24 cellular contexts compared by ENCODE assay signal in the genomic region with DNA sequence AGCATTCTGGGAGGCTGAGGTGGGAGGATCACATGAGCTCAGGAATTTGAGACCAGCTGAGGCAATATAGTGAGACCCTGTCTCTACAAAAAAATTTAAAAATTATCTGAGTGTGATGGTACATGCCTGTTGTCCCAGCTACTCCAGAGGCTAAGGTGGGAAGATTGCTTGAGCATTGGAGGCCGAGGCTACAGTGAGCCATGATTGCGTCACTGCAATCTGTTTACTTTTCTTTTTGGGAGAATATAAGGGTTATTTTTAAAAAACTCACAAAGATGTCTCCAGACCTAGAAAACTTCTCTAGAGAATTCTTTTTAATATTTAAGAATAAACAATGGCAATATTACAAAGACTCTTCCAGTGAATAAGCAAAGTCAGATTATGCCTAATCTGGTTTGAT.
DNase-seq lines count a peak whose midpoint lies in the region; ATAC-seq, FAIRE-seq and TF ChIP-seq lines count a peak whose summit lies in the region.
"Had no signal": no experiment of that assay in that cellular context is flagged by ENCODE, and none has a peak within 500 bp of the region (broad histone marks: within the 10 kb centered on the region; RNA-seq: fewer than 3 reads in every experiment).

No MANE protein-coding gene starts in this region.

- H3K27ac ChIP-seq in HepG2 (ENCODE audit: extremely low read length, insufficient read depth, low read length) (no peak overlapping the region), right lobe of liver (no peak overlapping the region), coronary artery (peak overlapping the region; percentile 83 to 87), testis (no peak overlapping the region)
- H3K27ac ChIP-seq: 22Rv1; A549; BLaER1 treated with 17β-estradiol and CSF1 and Interleukin-3, amounts not matched to agents 10 nM and 100 nM; C4-2B had no signal

- TF ChIP-seq CTCF in HepG2 (CRISPR knock-in tag; IDR thresholded peaks at IDR 0.05): no peak
- no peak for TF ChIP-seq CTCF in right lobe of liver (IDR thresholded peaks at IDR 0.05)
- no peak for TF ChIP-seq CTCF in coronary artery (IDR thresholded peaks at IDR 0.05)
- TF ChIP-seq CTCF in testis (IDR thresholded peaks at IDR 0.05): no peak

- no peak for FAIRE-seq in HepG2 (lab: Jason Lieb, UNC)
- FAIRE-seq: G401.6, GM12891, GM19239 had no signal

- H3K4me3 ChIP-seq in HepG2 (replicated peaks in 1 of 3; ENCODE audit: insufficient read depth in 1 of 3, low read depth in 2 of 3, low read length in 3 of 3) (no peak overlapping the region), right lobe of liver (no peak overlapping the region), coronary artery (no peak overlapping the region), H7 (ENCODE audit: insufficient read depth, low read depth, low read length) (no peak overlapping the region), testis (no peak overlapping the region)
- H3K4me3 ChIP-seq: A549; BLaER1 treated with 17β-estradiol and CSF1 and Interleukin-3, amounts not matched to agents 10 nM and 100 nM had no signal

- DNase-seq in HepG2 (ENCODE audit: low spot score) (no peak), right lobe of liver (no peak), coronary artery (ENCODE audit: low spot score) (no peak), fibroblast of peridontal ligament (ENCODE audit: extremely low read depth) (peak; percentile 7), D341Med (ENCODE audit: low spot score) (no peak), H7 (no peak), testis (no peak)
- DNase-seq: AML-193; Caco-2; Calu3; CD4-positive, alpha-beta T cell; CD8-positive, alpha-beta T cell; DMS 273 treated with DMSO at 0.1 percent for 48 hours; DMS153; DMS53; DMS79; GF-D8 had no signal

- POLR2A ChIA-PET in HepG2 (lab: Yijun Ruan, JAX): no interaction called here

- no peak overlapping the region for H2AFZ ChIP-seq in HepG2 (ENCODE audit: low read length)

- no peak for ATAC-seq in HepG2
- ATAC-seq in right lobe of liver: no peak
- ATAC-seq: A549; CD8-positive, alpha-beta T cell had no signal

- H3K4me1 ChIP-seq in HepG2 (ENCODE audit: insufficient read depth, low read length) (no peaks in the 10 kb centered on the region), right lobe of liver (no peaks in the 10 kb centered on the region), testis (no peaks in the 10 kb centered on the region)
- H3K4me1 ChIP-seq: Caco-2 had no signal

- TF ChIP-seq POLR2A in HepG2 (IDR thresholded peaks at IDR 0.05; ENCODE audit: insufficient read depth in 1 of 2, low read depth in 2 of 2, low read length in 2 of 2) (no peak), right lobe of liver (IDR thresholded peaks at IDR 0.05) (no peak), testis (IDR thresholded peaks at IDR 0.05) (no peak)

- intact Hi-C loops in HepG2 (cut with micrococcal nuclease; ENCODE audit: unreplicated experiment): loop anchor here (10.0 kb wide), 1 partner anchor 180 kb away; no protein-coding TSS in a partner anchor
- intact Hi-C loops in right lobe of liver (cut with DNase I): no loop called here
- intact Hi-C loops in testis (cut with DNase I; ENCODE audit: low total_unique reads): no loop called here

- WGBS in HepG2 (ENCODE audit: low lambda C conversion rate): 93% methylated on average over 2 of the region's 2 CpGs
- 91% methylated on average over 2 of the region's 2 CpGs for WGBS in right lobe of liver (ENCODE audit: insufficient coverage, low coverage, low lambda C conversion rate, missing lambda C conversion rate)
- 95 to 100% methylated on average over 2 of the region's 2 CpGs for WGBS in testis, 2 donors

- TF ChIP-seq RAD21 in HepG2 (CRISPR knock-in tag; IDR thresholded peaks at IDR 0.05): no peak

- no peak overlapping the region for H3K9ac ChIP-seq in HepG2 (ENCODE audit: insufficient read depth, low read depth, low read length)
- H3K9ac ChIP-seq: BLaER1 treated with 17β-estradiol and CSF1 and Interleukin-3, amounts not matched to agents 10 nM and 100 nM had no signal

- H3K9me3 ChIP-seq in HepG2 (ENCODE audit: low read length): no peaks in the 10 kb centered on the region
- no peaks in the 10 kb centered on the region for H3K9me3 ChIP-seq in right lobe of liver
- H3K9me3 ChIP-seq in testis: no peaks in the 10 kb centered on the region
- H3K9me3 ChIP-seq: A549, Caco-2 had no signal

- H3K36me3 ChIP-seq in HepG2 (replicated peaks in 1 of 2; ENCODE audit: control insufficient read depth in 1 of 2, insufficient read depth in 2 of 2, low read length in 2 of 2) (no peaks in the 10 kb centered on the region), right lobe of liver (no peaks in the 10 kb centered on the region), H7 (replicated peaks; ENCODE audit: control insufficient read depth, insufficient read depth, low read length) (no peaks in the 10 kb centered on the region), testis (ENCODE audit: low read depth, missing control alignments) (no peaks in the 10 kb centered on the region)
- H3K36me3 ChIP-seq: BLaER1 treated with 17β-estradiol and CSF1 and Interleukin-3, amounts not matched to agents 10 nM and 100 nM had no signal

- no peaks in the 10 kb centered on the region for H3K27me3 ChIP-seq in HepG2 (ENCODE audit: control insufficient read depth in 1 of 2, insufficient read depth in 2 of 2, low read length in 2 of 2)
- no peaks in the 10 kb centered on the region for H3K27me3 ChIP-seq in right lobe of liver
- H3K27me3 ChIP-seq in H7 (ENCODE audit: control insufficient read depth, insufficient read depth, low read length): no peaks in the 10 kb centered on the region
- no peaks in the 10 kb centered on the region for H3K27me3 ChIP-seq in testis
- H3K27me3 ChIP-seq: BLaER1 treated with 17β-estradiol and CSF1 and Interleukin-3, amounts not matched to agents 10 nM and 100 nM had no signal

- no TSS peak for BruUV-seq in HepG2 (replicated peaks; lab: Mats Ljungman, UMichigan)

- H4K20me1 ChIP-seq in HepG2 (ENCODE audit: insufficient read depth, low read length): no peaks in the 10 kb centered on the region
- H4K20me1 ChIP-seq: BLaER1 treated with 17β-estradiol and CSF1 and Interleukin-3, amounts not matched to agents 10 nM and 100 nM had no signal

- H3K4me2 ChIP-seq in HepG2 (ENCODE audit: low read depth, low read length): no peak overlapping the region
- H3K4me2 ChIP-seq: A549; BLaER1 treated with 17β-estradiol and CSF1 and Interleukin-3, amounts not matched to agents 10 nM and 100 nM had no signal

- in situ Hi-C loops in HepG2 (cut with HindIII; ENCODE audit: extremely low pct_ligation_motif_present, low pct_unique_long_range_greater_than_20kb): no loop called here

- CTCF ChIA-PET in HepG2 (lab: Yijun Ruan, JAX; ENCODE audit: low intra/inter-chr PET ratio, low total read pairs): no interaction called here

- TF ChIP-seq EP300 in HepG2 (IDR thresholded peaks at IDR 0.05; ENCODE audit: low read depth in 2 of 2, low read length in 2 of 2) (no peak), HepG2 (CRISPR knock-in tag; IDR thresholded peaks at IDR 0.05; ENCODE audit: borderline replicate concordance) (no peak)

- no peaks in the 10 kb centered on the region for H3K79me2 ChIP-seq in HepG2 (ENCODE audit: insufficient read depth, low read length)

TF ChIP-seq in HepG2, 621 proteins besides CTCF, POLR2A, EP300 and RAD21:
- TF ChIP-seq, protein P1, sequence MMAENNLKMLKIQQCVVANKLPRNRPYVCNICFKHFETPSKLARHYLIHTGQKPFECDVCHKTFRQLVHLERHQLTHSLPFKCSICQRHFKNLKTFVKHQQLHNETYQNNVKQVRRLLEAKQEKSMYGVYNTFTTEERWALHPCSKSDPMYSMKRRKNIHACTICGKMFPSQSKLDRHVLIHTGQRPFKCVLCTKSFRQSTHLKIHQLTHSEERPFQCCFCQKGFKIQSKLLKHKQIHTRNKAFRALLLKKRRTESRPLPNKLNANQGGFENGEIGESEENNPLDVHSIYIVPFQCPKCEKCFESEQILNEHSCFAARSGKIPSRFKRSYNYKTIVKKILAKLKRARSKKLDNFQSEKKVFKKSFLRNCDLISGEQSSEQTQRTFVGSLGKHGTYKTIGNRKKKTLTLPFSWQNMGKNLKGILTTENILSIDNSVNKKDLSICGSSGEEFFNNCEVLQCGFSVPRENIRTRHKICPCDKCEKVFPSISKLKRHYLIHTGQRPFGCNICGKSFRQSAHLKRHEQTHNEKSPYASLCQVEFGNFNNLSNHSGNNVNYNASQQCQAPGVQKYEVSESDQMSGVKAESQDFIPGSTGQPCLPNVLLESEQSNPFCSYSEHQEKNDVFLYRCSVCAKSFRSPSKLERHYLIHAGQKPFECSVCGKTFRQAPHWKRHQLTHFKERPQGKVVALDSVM (CRISPR knock-in tag; IDR thresholded peaks at IDR 0.05): no peak
- peak; percentile 73 for TF ChIP-seq CEBPB (IDR thresholded peaks at IDR 0.05; ENCODE audit: borderline replicate concordance, low read depth, low read length)
- TF ChIP-seq ZNF878 (CRISPR knock-in tag; IDR thresholded peaks at IDR 0.05): no peak
- no peak for TF ChIP-seq PPARG (CRISPR knock-in tag; conservative IDR thresholded peaks at IDR 0.05)
- TF ChIP-seq IKZF4 (CRISPR knock-in tag; IDR thresholded peaks at IDR 0.05; ENCODE audit: borderline replicate concordance, low read depth, not compliant biosample characterization): no peak
- TF ChIP-seq GPN1 (CRISPR knock-in tag; IDR thresholded peaks at IDR 0.05; ENCODE audit: borderline replicate concordance): no peak

Comparison
In these comparisons a context has a peak if more than half of its experiments do, and no peak if none do; other contexts are left out.
1. H3K27ac ChIP-seq: peak in coronary artery (2 of 2); none in HepG2 (single experiment), right lobe of liver (0 of 3) and testis (0 of 2).